In the genomic region with DNA sequence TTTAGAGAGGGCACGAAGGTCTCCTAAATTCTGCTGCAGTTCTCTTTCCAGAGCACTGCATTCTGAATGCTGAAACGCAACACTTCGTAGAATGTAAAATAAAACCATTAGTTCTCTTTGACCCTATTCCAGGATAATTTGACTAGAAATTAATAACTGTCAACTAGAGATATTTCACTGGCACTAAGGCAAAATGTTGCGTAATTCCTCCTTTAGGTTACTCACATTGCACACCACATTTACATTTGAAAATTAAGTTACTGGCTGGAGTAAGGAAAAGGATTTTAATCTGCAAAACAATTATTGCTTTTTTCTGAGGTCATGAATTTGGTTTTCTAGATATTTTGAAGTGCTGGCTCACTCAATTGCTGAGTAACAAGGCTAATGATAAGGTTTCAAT, we compare ENCODE assay signal across 19 cellular contexts. TPM values are rescaled to one million over a fixed set of nuclear protein-coding genes. Genes with fewer than 3 reads are reported as not detected.
"Had no signal": no experiment of that assay in that cellular context is flagged by ENCODE, and none has a peak within 500 bp of the region (broad histone marks: within the 10 kb centered on the region; RNA-seq: fewer than 3 reads in every experiment).

No MANE protein-coding gene starts in this region.

- H3K27ac Mint-ChIP-seq: activated CD4-positive, alpha-beta memory T cell treated with anti-CD3 and anti-CD28 coated beads, Interleukin-2, amount 10 ng/mL, durations not matched to agents 7 days and 5 days; activated CD8-positive, alpha-beta memory T cell treated with anti-CD3 and anti-CD28 coated beads, Interleukin-2, amount 10 ng/mL, durations not matched to agents 7 days and 5 days; activated naive CD4-positive, alpha-beta T cell treated with anti-CD3 and anti-CD28 coated beads for 36 hours; activated T-helper 17 cell treated with anti-CD3 and anti-CD28 coated beads, Interleukin-2, amount 50 U/mL, for 72 hours; naive thymus-derived CD4-positive, alpha-beta T cell; neural progenitor cell; progenitor cell of endocrine pancreas had no signal

- H3K9me3 Mint-ChIP-seq: activated CD4-positive, alpha-beta memory T cell treated with anti-CD3 and anti-CD28 coated beads, Interleukin-2, amount 10 ng/mL, durations not matched to agents 7 days and 5 days; activated naive CD4-positive, alpha-beta T cell treated with anti-CD3 and anti-CD28 coated beads for 36 hours; activated T-helper 17 cell treated with anti-CD3 and anti-CD28 coated beads, Interleukin-2, amount 50 U/mL, for 72 hours; neural progenitor cell had no signal

- H3K27me3 ChIP-seq: brain microvascular endothelial cell, neural progenitor cell, tibial artery had no signal

- ATAC-seq: activated CD8-positive, alpha-beta memory T cell treated with anti-CD3 and anti-CD28 coated beads, Interleukin-2, amount 10 ng/mL, durations not matched to agents 7 days and 5 days; activated T-helper 17 cell treated with anti-CD3 and anti-CD28 coated beads, Interleukin-2, amount 50 U/mL, for 72 hours; esophagus mucosa; left cardiac atrium; naive thymus-derived CD4-positive, alpha-beta T cell; stimulated activated naive CD8-positive, alpha-beta T cell treated with anti-CD3 and anti-CD28 coated beads, Interleukin-15, Interleukin-2, amounts not matched to agents 100 U/mL and 50 U/mL, for 24 hours had no signal

- DNase-seq: activated CD4-positive, alpha-beta memory T cell treated with anti-CD3 and anti-CD28 coated beads, Interleukin-2, amount 10 ng/mL, durations not matched to agents 7 days and 5 days; activated CD4-positive, alpha-beta T cell treated with anti-CD3 and anti-CD28 coated beads for 4 hours; activated CD8-positive, alpha-beta memory T cell treated with anti-CD3 and anti-CD28 coated beads, Interleukin-2, amount 10 ng/mL, durations not matched to agents 7 days and 5 days; activated naive CD4-positive, alpha-beta T cell treated with anti-CD3 and anti-CD28 coated beads for 36 hours; anterior cingulate cortex; brain microvascular endothelial cell; left cardiac atrium; mesendoderm; naive thymus-derived CD4-positive, alpha-beta T cell; stimulated activated naive CD8-positive, alpha-beta T cell treated with anti-CD3 and anti-CD28 coated beads, Interleukin-15, Interleukin-2, amounts not matched to agents 100 U/mL and 50 U/mL, for 24 hours; substantia nigra; tibial artery had no signal

- H3K9ac ChIP-seq: neural progenitor cell had no signal

- H3K4me1 ChIP-seq: neural progenitor cell, tibial artery had no signal

- H3K4me3 ChIP-seq: coronary artery, neural progenitor cell, tibial artery had no signal

- H3K4me3 Mint-ChIP-seq: activated CD4-positive, alpha-beta memory T cell treated with anti-CD3 and anti-CD28 coated beads, Interleukin-2, amount 10 ng/mL, durations not matched to agents 7 days and 5 days; activated CD8-positive, alpha-beta memory T cell treated with anti-CD3 and anti-CD28 coated beads, Interleukin-2, amount 10 ng/mL, durations not matched to agents 7 days and 5 days; activated naive CD4-positive, alpha-beta T cell treated with anti-CD3 and anti-CD28 coated beads for 36 hours; activated T-helper 17 cell treated with anti-CD3 and anti-CD28 coated beads, Interleukin-2, amount 50 U/mL, for 72 hours; central memory CD8-positive, alpha-beta T cell; naive thymus-derived CD4-positive, alpha-beta T cell; neural progenitor cell had no signal

- H3K4me2 ChIP-seq: neural progenitor cell had no signal

- H3K36me3 ChIP-seq: brain microvascular endothelial cell, neural progenitor cell, tibial artery had no signal

- H3K4me1 Mint-ChIP-seq: activated CD4-positive, alpha-beta memory T cell treated with anti-CD3 and anti-CD28 coated beads, Interleukin-2, amount 10 ng/mL, durations not matched to agents 7 days and 5 days; activated CD8-positive, alpha-beta memory T cell treated with anti-CD3 and anti-CD28 coated beads, Interleukin-2, amount 10 ng/mL, durations not matched to agents 7 days and 5 days; activated T-helper 17 cell treated with anti-CD3 and anti-CD28 coated beads, Interleukin-2, amount 50 U/mL, for 72 hours; central memory CD8-positive, alpha-beta T cell; naive thymus-derived CD4-positive, alpha-beta T cell; neural progenitor cell had no signal

- H3K27me3 Mint-ChIP-seq: activated CD4-positive, alpha-beta memory T cell treated with anti-CD3 and anti-CD28 coated beads, Interleukin-2, amount 10 ng/mL, durations not matched to agents 7 days and 5 days; activated CD8-positive, alpha-beta memory T cell treated with anti-CD3 and anti-CD28 coated beads, Interleukin-2, amount 10 ng/mL, durations not matched to agents 7 days and 5 days; activated T-helper 17 cell treated with anti-CD3 and anti-CD28 coated beads, Interleukin-2, amount 50 U/mL, for 72 hours; central memory CD8-positive, alpha-beta T cell; naive thymus-derived CD4-positive, alpha-beta T cell; progenitor cell of endocrine pancreas had no signal

- H2AFZ ChIP-seq: neural progenitor cell had no signal

- H3K27ac ChIP-seq: brain microvascular endothelial cell, coronary artery, neural progenitor cell, tibial artery had no signal

- H3K9me3 ChIP-seq: tibial artery had no signal

- H3K36me3 Mint-ChIP-seq: activated CD8-positive, alpha-beta memory T cell treated with anti-CD3 and anti-CD28 coated beads, Interleukin-2, amount 10 ng/mL, durations not matched to agents 7 days and 5 days; naive thymus-derived CD4-positive, alpha-beta T cell; neural progenitor cell had no signal

RNA-seq across cellular contexts. Expression of a gene that starts 58.0 kb away (rescaled TPM):
- total RNA-seq: activated CD4-positive, alpha-beta memory T cell treated with anti-CD3 and anti-CD28 coated beads, Interleukin-2, amount 10 ng/mL, durations not matched to agents 7 days and 5 days; activated CD8-positive, alpha-beta memory T cell treated with anti-CD3 and anti-CD28 coated beads, Interleukin-2, amount 10 ng/mL, durations not matched to agents 7 days and 5 days; activated naive CD4-positive, alpha-beta T cell treated with anti-CD3 and anti-CD28 coated beads for 36 hours; activated T-helper 17 cell treated with anti-CD3 and anti-CD28 coated beads, Interleukin-2, amount 50 U/mL, for 72 hours; naive thymus-derived CD4-positive, alpha-beta T cell; T-helper 1 cell treated with Interleukin-12 subunit alpha and Interleukin-12 subunit beta and Interleukin-4 antibody, amounts not matched to agents 30 ng/mL and 1 ng/mL, for 36 hours had no signal
